ENCODE assay signal across 21 cellular contexts in the genomic region with DNA sequence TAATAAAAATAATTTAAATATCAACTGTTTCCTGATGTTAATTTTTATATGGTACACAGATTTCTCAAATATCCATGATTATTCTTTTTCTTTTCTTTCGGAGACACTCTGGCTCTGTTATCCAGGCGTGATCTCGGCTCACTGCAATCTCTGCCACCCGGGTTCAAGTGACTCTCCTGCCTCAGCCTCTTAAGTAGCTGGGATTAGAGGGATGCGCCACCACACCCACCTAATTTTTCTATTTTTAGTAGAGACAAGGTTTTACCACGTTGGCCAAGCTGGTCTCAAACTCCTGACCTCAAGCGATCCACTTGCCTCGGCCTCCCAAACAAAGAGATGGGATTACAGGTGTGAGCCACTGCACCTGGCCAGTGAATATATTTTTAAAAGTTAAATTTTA. TPM values are rescaled to one million over a fixed set of nuclear protein-coding genes. Genes with fewer than 3 reads are reported as not detected.
DNase-seq lines count a peak whose midpoint lies in the region; ATAC-seq and TF ChIP-seq lines count a peak whose summit lies in the region.
"Had no signal": no experiment of that assay in that cellular context is flagged by ENCODE, and none has a peak within 500 bp of the region (broad histone marks: within the 10 kb centered on the region; RNA-seq: fewer than 3 reads in every experiment).

No MANE protein-coding gene starts in this region.

- intact Hi-C loops in psoas muscle (cut with DNase I): loop anchor here in 1 of 2 donors (10.0 kb wide), 1 partner anchor 65 kb away; no protein-coding TSS in a partner anchor

- H3K27me3 ChIP-seq in WERI-Rb-1 (ENCODE audit: insufficient read depth, low read depth, severe bottlenecking) (no peaks in the 10 kb centered on the region), psoas muscle (ENCODE audit: insufficient read depth in 3 of 3, low read length in 2 of 3) (no peaks in the 10 kb centered on the region), H9 (ENCODE audit: insufficient read depth, low read length) (no peaks in the 10 kb centered on the region)
- H3K27me3 ChIP-seq: BLaER1 had no signal

- H3K4me3 Mint-ChIP-seq in activated T-cell treated with anti-CD3 and anti-CD28 coated beads, Interleukin-2, amount 50 U/mL, for 72 hours: no peak overlapping the region
- no peak overlapping the region for H3K4me3 Mint-ChIP-seq in activated T-cell treated with anti-CD3 and anti-CD28 coated beads, Interleukin-2, amount 50 U/mL, for 4 hours
- H3K4me3 Mint-ChIP-seq in HFFc6 (no peak overlapping the region), H9 (no peak overlapping the region)
- no peak overlapping the region for H3K4me3 Mint-ChIP-seq in stimulated activated naive B cell treated with anti-CD40 and anti-IgM and Interleukin-4, amounts not matched to agents 10 μg/mL and 1 μg/mL and 100 μg/mL, for 72 hours
- H3K4me3 Mint-ChIP-seq: GM23338 had no signal

- H2AK5ac ChIP-seq in H9 (ENCODE audit: insufficient read length, low read length): no peak overlapping the region

- H3K79me2 ChIP-seq in H9 (ENCODE audit: insufficient read depth, low read length): peaks cover 2% of the 10 kb centered on the region; the same call in 1 of the 2 replicates

- H3K4me1 Mint-ChIP-seq in activated T-cell treated with anti-CD3 and anti-CD28 coated beads, Interleukin-2, amount 50 U/mL, for 72 hours (ENCODE audit: low read depth): peaks cover 60% of the 10 kb centered on the region
- peaks cover 42% of the 10 kb centered on the region for H3K4me1 Mint-ChIP-seq in activated T-cell treated with anti-CD3 and anti-CD28 coated beads, Interleukin-2, amount 50 U/mL, for 4 hours (ENCODE audit: low read depth)
- peaks cover 32% of the 10 kb centered on the region for H3K4me1 Mint-ChIP-seq in HFFc6 (ENCODE audit: low read depth)
- peaks cover 4 to 7% of the 10 kb centered on the region in 2 donors for H3K4me1 Mint-ChIP-seq in stimulated activated naive B cell treated with anti-CD40 and anti-IgM and Interleukin-4, amounts not matched to agents 10 μg/mL and 1 μg/mL and 100 μg/mL, for 72 hours
- H3K4me1 Mint-ChIP-seq in H9: no peaks in the 10 kb centered on the region

- H2BK20ac ChIP-seq in H9 (ENCODE audit: low read depth, low read length, poor library complexity, severe bottlenecking): no peak overlapping the region

- no peak overlapping the region for H3K23ac ChIP-seq in H9 (ENCODE audit: insufficient read length, low read depth, low read length)

- peaks cover 5% of the 10 kb centered on the region for H3K79me1 ChIP-seq in H9 (ENCODE audit: insufficient read depth, low read depth, low read length, poor library complexity, severe bottlenecking)

- H3K4ac ChIP-seq in H9 (ENCODE audit: low read depth, low read length): no peak overlapping the region

- no peak overlapping the region for H3K18ac ChIP-seq in H9 (ENCODE audit: insufficient read length, low read depth, low read length)

- no peak overlapping the region for H4K8ac ChIP-seq in H9 (replicated peaks; ENCODE audit: insufficient read length, low read depth, low read length)

- H3K4me2 ChIP-seq in H9 (ENCODE audit: insufficient read depth, insufficient read length, low read length): no peak overlapping the region
- H3K4me2 ChIP-seq: BLaER1, GM23338, SK-N-SH had no signal

- no peak overlapping the region for H3K14ac ChIP-seq in H9 (ENCODE audit: insufficient read depth, low read length)

- no peaks in the 10 kb centered on the region for H3K23me2 ChIP-seq in H9 (ENCODE audit: insufficient read length, low read depth, low read length, poor library complexity, severe bottlenecking)

- H3K9ac ChIP-seq in H9 (ENCODE audit: extremely low read depth, insufficient read length, low read length): no peak overlapping the region
- H3K9ac ChIP-seq: BLaER1, SK-N-SH had no signal

- no peak for DNase-seq in activated T-cell treated with anti-CD3 and anti-CD28 coated beads, Interleukin-2, amount 50 U/mL, for 72 hours
- DNase-seq in activated T-cell treated with anti-CD3 and anti-CD28 coated beads, Interleukin-2, amount 50 U/mL, for 4 hours: no peak
- DNase-seq in HFFc6 (no peak), WERI-Rb-1 (peak; percentile 58), psoas muscle (no peak), H9 (no peak)
- DNase-seq in stimulated activated naive B cell treated with anti-CD40 and anti-IgM and Interleukin-4, amounts not matched to agents 10 μg/mL and 1 μg/mL and 100 μg/mL, for 72 hours: no peak
- DNase-seq: CD4-positive, CD25-positive, alpha-beta regulatory T cell; DMS153; DND-41; Karpas-422; NCI-H1092; NCI-H1417 treated with DMSO at 0.1 percent for 48 hours; NCI-H2081; NCI-H2171 treated with DMSO at 0.1 percent for 48 hours; NCI-H345; NCI-H510A treated with DMSO at 0.1 percent for 48 hours; SK-N-SH had no signal

- H4K5ac ChIP-seq in H9 (ENCODE audit: insufficient read length, low read depth, low read length): no peak overlapping the region

- no peak overlapping the region for H4K91ac ChIP-seq in H9 (ENCODE audit: insufficient read length, low read depth, low read length)

- no peak overlapping the region for H3K4me3 ChIP-seq in WERI-Rb-1 (ENCODE audit: low read depth, low read length)
- H3K4me3 ChIP-seq in psoas muscle: no peak overlapping the region
- H3K4me3 ChIP-seq: BLaER1, GM23338, HAP-1 had no signal

- no peak overlapping the region for H2BK5ac ChIP-seq in H9 (ENCODE audit: insufficient read length, low read length)

- no peaks in the 10 kb centered on the region for H3K9me3 Mint-ChIP-seq in activated T-cell treated with anti-CD3 and anti-CD28 coated beads, Interleukin-2, amount 50 U/mL, for 72 hours
- H3K9me3 Mint-ChIP-seq in activated T-cell treated with anti-CD3 and anti-CD28 coated beads, Interleukin-2, amount 50 U/mL, for 4 hours: no peaks in the 10 kb centered on the region
- H3K9me3 Mint-ChIP-seq in HFFc6 (no peaks in the 10 kb centered on the region), H9 (no peaks in the 10 kb centered on the region)
- H3K9me3 Mint-ChIP-seq in stimulated activated naive B cell treated with anti-CD40 and anti-IgM and Interleukin-4, amounts not matched to agents 10 μg/mL and 1 μg/mL and 100 μg/mL, for 72 hours: no peaks in the 10 kb centered on the region
- H3K9me3 Mint-ChIP-seq: CD4-positive, CD25-positive, alpha-beta regulatory T cell; GM23338 had no signal

- H3K27ac ChIP-seq in WERI-Rb-1: peak overlapping the region; percentile 58
- H3K27ac ChIP-seq in psoas muscle: peak overlapping the region; percentile 57
- H3K27ac ChIP-seq in H9 (ENCODE audit: insufficient read length, low read depth, low read length): no peak overlapping the region
- H3K27ac ChIP-seq: BLaER1 had no signal

- TF ChIP-seq CTCF in HFFc6 (IDR thresholded peaks at IDR 0.05): no peak
- TF ChIP-seq CTCF in WERI-Rb-1 (IDR thresholded peaks at IDR 0.05; ENCODE audit: low read depth, low read length): no peak
- no peak for TF ChIP-seq CTCF in psoas muscle (IDR thresholded peaks at IDR 0.05)
- TF ChIP-seq CTCF in H9 (conservative IDR thresholded peaks at IDR 0.05): no peak

- no peaks in the 10 kb centered on the region for H4K20me1 ChIP-seq in H9 (ENCODE audit: control insufficient read depth, insufficient read depth, insufficient read length)

- 34 to 53% (median 37%) methylated on average over 8 of the region's 8 CpGs for WGBS in psoas muscle, 3 donors
- WGBS in H9 (ENCODE audit: extremely low coverage, insufficient read length, low lambda C conversion rate): no CpG with 5 or more reads among the region's 8 CpGs

- H2AFZ ChIP-seq in H9 (ENCODE audit: low read length): no peak overlapping the region
- H2AFZ ChIP-seq: GM23338 had no signal

- H3K9me3 ChIP-seq in WERI-Rb-1 (ENCODE audit: severe bottlenecking): no peaks in the 10 kb centered on the region
- H3K9me3 ChIP-seq in psoas muscle: no peaks in the 10 kb centered on the region
- H3K9me3 ChIP-seq in H9 (ENCODE audit: control insufficient read depth, low read depth, low read length): no peaks in the 10 kb centered on the region
- H3K9me3 ChIP-seq: BLaER1, HAP-1, SK-N-SH had no signal

- H3K4me1 ChIP-seq in psoas muscle (peaks cover 83% of the 10 kb centered on the region), H9 (ENCODE audit: insufficient read depth, low read length) (no peaks in the 10 kb centered on the region)
- H3K4me1 ChIP-seq: HAP-1 had no signal

- no peak overlapping the region for H3K56ac ChIP-seq in H9 (ENCODE audit: insufficient read length, low read depth, low read length)

- ATAC-seq in activated T-cell treated with anti-CD3 and anti-CD28 coated beads, Interleukin-2, amount 50 U/mL, for 72 hours (replicated peaks in 1 of 2): no peak
- no peak for ATAC-seq in activated T-cell treated with anti-CD3 and anti-CD28 coated beads, Interleukin-2, amount 50 U/mL, for 4 hours
- no peak for ATAC-seq in psoas muscle
- ATAC-seq in stimulated activated naive B cell treated with anti-CD40 and anti-IgM and Interleukin-4, amounts not matched to agents 10 μg/mL and 1 μg/mL and 100 μg/mL, for 72 hours (replicated peaks): no peak
- ATAC-seq: GM23338 had no signal

- H3K27ac Mint-ChIP-seq in activated T-cell treated with anti-CD3 and anti-CD28 coated beads, Interleukin-2, amount 50 U/mL, for 72 hours: peak overlapping the region; percentile 24
- H3K27ac Mint-ChIP-seq in HFFc6: peak overlapping the region; percentile 69; the same call in 1 of the 2 replicates
- H3K27ac Mint-ChIP-seq in stimulated activated naive B cell treated with anti-CD40 and anti-IgM and Interleukin-4, amounts not matched to agents 10 μg/mL and 1 μg/mL and 100 μg/mL, for 72 hours: no peak overlapping the region
- H3K27ac Mint-ChIP-seq in H9: no peak overlapping the region
- H3K27ac Mint-ChIP-seq: GM23338 had no signal

- no peaks in the 10 kb centered on the region for H3K27me3 Mint-ChIP-seq in activated T-cell treated with anti-CD3 and anti-CD28 coated beads, Interleukin-2, amount 50 U/mL, for 72 hours (ENCODE audit: low read depth)
- no peaks in the 10 kb centered on the region for H3K27me3 Mint-ChIP-seq in activated T-cell treated with anti-CD3 and anti-CD28 coated beads, Interleukin-2, amount 50 U/mL, for 4 hours (ENCODE audit: low read depth)
- H3K27me3 Mint-ChIP-seq in HFFc6 (ENCODE audit: insufficient read depth) (peaks cover 13% of the 10 kb centered on the region), H9 (ENCODE audit: low read depth) (no peaks in the 10 kb centered on the region)
- H3K27me3 Mint-ChIP-seq in stimulated activated naive B cell treated with anti-CD40 and anti-IgM and Interleukin-4, amounts not matched to agents 10 μg/mL and 1 μg/mL and 100 μg/mL, for 72 hours: no peaks in the 10 kb centered on the region
- H3K27me3 Mint-ChIP-seq: CD4-positive, CD25-positive, alpha-beta regulatory T cell had no signal

- H3K36me3 Mint-ChIP-seq in activated T-cell treated with anti-CD3 and anti-CD28 coated beads, Interleukin-2, amount 50 U/mL, for 72 hours (ENCODE audit: insufficient read depth in 2 of 2): peaks cover 26 to 69% of the 10 kb centered on the region in 2 donors
- H3K36me3 Mint-ChIP-seq in activated T-cell treated with anti-CD3 and anti-CD28 coated beads, Interleukin-2, amount 50 U/mL, for 4 hours (ENCODE audit: insufficient read depth): peaks cover 41% of the 10 kb centered on the region
- H3K36me3 Mint-ChIP-seq in HFFc6 (ENCODE audit: low read depth) (peaks cover 49% of the 10 kb centered on the region), H9 (ENCODE audit: insufficient read depth in 1 of 3, low read depth in 3 of 3) (peaks cover 58 to 96% (median 95%) of the 10 kb centered on the region in 3 experiments)
- H3K36me3 Mint-ChIP-seq in stimulated activated naive B cell treated with anti-CD40 and anti-IgM and Interleukin-4, amounts not matched to agents 10 μg/mL and 1 μg/mL and 100 μg/mL, for 72 hours: peaks cover 30 to 50% of the 10 kb centered on the region in 2 donors

- no peak overlapping the region for H2BK15ac ChIP-seq in H9 (ENCODE audit: low read depth, low read length)

- no peak overlapping the region for H2BK120ac ChIP-seq in H9 (ENCODE audit: low read depth, low read length, poor library complexity, severe bottlenecking)

- no peak overlapping the region for H3T11ph ChIP-seq in H9 (ENCODE audit: low read length)

- H3K36me3 ChIP-seq in WERI-Rb-1: peaks cover 98% of the 10 kb centered on the region
- H3K36me3 ChIP-seq in psoas muscle (ENCODE audit: insufficient read depth in 1 of 2, low read depth in 1 of 2): peaks cover 13 to 100% of the 10 kb centered on the region in 2 donors

- H2BK12ac ChIP-seq in H9 (ENCODE audit: insufficient read length, low read depth, low read length): no peak overlapping the region

RNA-seq across cellular contexts. Expression of a gene that starts 20.5 kb away (rescaled TPM):
- 10 to 100 TPM; 51.4 to 53.8 TPM for total RNA-seq in activated T-cell treated with anti-CD3 and anti-CD28 coated beads, Interleukin-2, amount 50 U/mL, for 72 hours
- 100 to 1,000 TPM; 160 to 171 (median 171) TPM for total RNA-seq in activated T-cell treated with anti-CD3 and anti-CD28 coated beads, Interleukin-2, amount 50 U/mL, for 4 hours
- 100 to 1,000 TPM; 158 to 236 (median 195) TPM for total RNA-seq in HFFc6 (2021; fragmentation: NEBNext Ultra II Directional; extraction: Animal tissue kit (Norgen Biotek cat#: 25700))
- total RNA-seq in psoas muscle (100 to 1,000 TPM; 133 to 172 (median 143) TPM), H9 (2021) (204 and 207 TPM in 2 replicates)
- 100 to 1,000 TPM; 253 to 379 (median 323) TPM for polyA plus RNA-seq in psoas muscle

RNA-seq across cellular contexts. Expression of a gene that starts 20.6 kb away (rescaled TPM):
- total RNA-seq in activated T-cell treated with anti-CD3 and anti-CD28 coated beads, Interleukin-2, amount 50 U/mL, for 72 hours: 10 to 100 TPM; 43.3 to 46.0 TPM
- 10 to 100 TPM; 29.0 to 39.4 (median 38.4) TPM for total RNA-seq in activated T-cell treated with anti-CD3 and anti-CD28 coated beads, Interleukin-2, amount 50 U/mL, for 4 hours
- 10 to 100 TPM; 28.6 to 40.6 (median 34.6) TPM for total RNA-seq in HFFc6 (2021; fragmentation: NEBNext Ultra II Directional; extraction: Animal tissue kit (Norgen Biotek cat#: 25700))
- total RNA-seq in psoas muscle (10 to 100 TPM; 23.6 to 45.0 (median 40.3) TPM), H9 (2021) (24.4 and 26.6 TPM in 2 replicates)
- polyA plus RNA-seq in psoas muscle: 10 to 100 TPM; 19.8 to 35.2 (median 26.1) TPM

RNA-seq across cellular contexts. Expression of a gene that starts 22.3 kb away (rescaled TPM):
- 100 to 1,000 TPM; 431 to 525 TPM for total RNA-seq in activated T-cell treated with anti-CD3 and anti-CD28 coated beads, Interleukin-2, amount 50 U/mL, for 72 hours
- total RNA-seq in activated T-cell treated with anti-CD3 and anti-CD28 coated beads, Interleukin-2, amount 50 U/mL, for 4 hours: 100 to 1,000 TPM; 336 to 375 (median 337) TPM
- total RNA-seq in HFFc6 (2021; fragmentation: NEBNext Ultra II Directional; extraction: Animal tissue kit (Norgen Biotek cat#: 25700)): 100 to 1,000 TPM; 162 to 198 (median 185) TPM
- total RNA-seq in psoas muscle (100 to 1,000 TPM in 3 of 4 donors, 10 to 100 TPM in 1; 93.0 to 171 (median 139) TPM), H9 (2021) (335 and 347 TPM in 2 replicates)
- 100 to 1,000 TPM; 115 to 151 (median 123) TPM for polyA plus RNA-seq in psoas muscle

RNA-seq across cellular contexts. Expression of a gene that starts 52.1 kb away (rescaled TPM):
- total RNA-seq in activated T-cell treated with anti-CD3 and anti-CD28 coated beads, Interleukin-2, amount 50 U/mL, for 72 hours: 10 to 100 TPM; 68.1 to 68.6 TPM
- 10 to 100 TPM; 47.7 to 59.4 (median 48.8) TPM for total RNA-seq in activated T-cell treated with anti-CD3 and anti-CD28 coated beads, Interleukin-2, amount 50 U/mL, for 4 hours
- total RNA-seq in HFFc6 (2021; fragmentation: NEBNext Ultra II Directional; extraction: Animal tissue kit (Norgen Biotek cat#: 25700)): 10 to 100 TPM; 31.5 to 40.9 (median 36.2) TPM
- total RNA-seq in psoas muscle (10 to 100 TPM; 57.7 to 97.9 (median 68.4) TPM), H9 (2021) (50.3 and 55.3 TPM in 2 replicates)
- polyA plus RNA-seq in psoas muscle: 10 to 100 TPM; 32.1 to 95.7 (median 58.6) TPM

RNA-seq across cellular contexts. Expression of a gene that starts 55.0 kb away (rescaled TPM):
- total RNA-seq in activated T-cell treated with anti-CD3 and anti-CD28 coated beads, Interleukin-2, amount 50 U/mL, for 72 hours: 100 to 1,000 TPM; 459 to 512 TPM
- total RNA-seq in activated T-cell treated with anti-CD3 and anti-CD28 coated beads, Interleukin-2, amount 50 U/mL, for 4 hours: 100 to 1,000 TPM; 229 to 264 (median 257) TPM
- 100 to 1,000 TPM; 200 to 230 (median 213) TPM for total RNA-seq in HFFc6 (2021; fragmentation: NEBNext Ultra II Directional; extraction: Animal tissue kit (Norgen Biotek cat#: 25700))
- 10 to 100 TPM; 55.9 to 75.4 (median 67.1) TPM for total RNA-seq in psoas muscle
- polyA plus RNA-seq in psoas muscle: 10 to 100 TPM; 59.5 to 62.1 (median 61.6) TPM
- total RNA-seq in H9 (2021): 152 and 155 TPM in 2 replicates

Comparison
In these comparisons a context has a peak if more than half of its experiments do, and no peak if none do; other contexts are left out.
1. H3K27ac Mint-ChIP-seq: peak in activated T-cell treated with anti-CD3 and anti-CD28 coated beads, Interleukin-2, amount 50 U/mL, for 72 hours (single experiment) and HFFc6 (single experiment); none in stimulated activated naive B cell treated with anti-CD40 and anti-IgM and Interleukin-4, amounts not matched to agents 10 μg/mL and 1 μg/mL and 100 μg/mL, for 72 hours (single experiment) and H9 (0 of 3).